In the genomic region with DNA sequence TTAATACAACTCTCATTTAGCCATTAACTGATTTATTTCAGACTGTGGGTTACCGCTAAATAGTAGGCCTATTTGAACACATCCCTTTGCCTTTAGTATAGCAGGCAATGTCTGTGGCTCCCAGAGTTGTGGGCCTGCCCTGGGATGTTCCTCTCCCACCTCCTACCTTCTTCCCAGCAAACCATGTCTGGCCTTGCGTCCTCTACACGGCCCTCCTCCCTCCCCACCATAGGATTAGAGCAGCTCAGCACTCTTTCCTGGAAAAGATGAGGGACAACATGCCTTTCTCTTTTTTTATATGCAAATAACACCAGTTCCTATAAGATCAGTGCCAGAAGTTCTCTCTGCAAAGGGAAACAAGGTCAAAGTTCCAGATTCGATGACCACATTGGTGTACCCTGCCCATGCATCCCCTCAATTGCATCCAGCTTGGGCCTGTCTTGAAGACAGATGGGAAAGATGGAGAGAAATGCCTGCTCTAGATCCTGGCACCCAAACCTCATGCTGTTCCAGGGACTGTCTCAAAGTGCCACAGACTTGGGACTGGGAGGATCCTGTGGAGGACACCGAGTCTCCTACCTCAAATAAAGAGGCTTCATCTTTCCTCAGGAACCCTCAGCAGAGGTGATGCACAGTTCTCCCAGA, we compare ENCODE assay signal across 13 cellular contexts. TPM values are rescaled to one million over a fixed set of nuclear protein-coding genes. Genes with fewer than 3 reads are reported as not detected.
DNase-seq lines count a peak whose midpoint lies in the region; ATAC-seq and TF ChIP-seq lines count a peak whose summit lies in the region.
"Had no signal": no experiment of that assay in that cellular context is flagged by ENCODE, and none has a peak within 500 bp of the region (broad histone marks: within the 10 kb centered on the region; RNA-seq: fewer than 3 reads in every experiment).

No MANE protein-coding gene starts in this region.

- no peaks in the 10 kb centered on the region for H3K27me3 ChIP-seq in layer of hippocampus (ENCODE audit: control insufficient read depth, insufficient read depth, low read length)
- no peaks in the 10 kb centered on the region for H3K27me3 ChIP-seq in tibial artery
- no peaks in the 10 kb centered on the region for H3K27me3 ChIP-seq in GM23338 (ENCODE audit: insufficient read depth)
- H3K27me3 ChIP-seq: uterus had no signal

- no peaks in the 10 kb centered on the region for H3K9me3 Mint-ChIP-seq in activated naive CD4-positive, alpha-beta T cell treated with anti-CD3 and anti-CD28 coated beads, Interleukin-2, amount 50 U/mL, for 24 hours
- no peaks in the 10 kb centered on the region for H3K9me3 Mint-ChIP-seq in activated naive CD8-positive, alpha-beta T cell (ENCODE audit: low read depth)
- H3K9me3 Mint-ChIP-seq in GM23338 = no peaks in the 10 kb centered on the region
- H3K9me3 Mint-ChIP-seq: H9 had no signal

- H3K4me1 Mint-ChIP-seq in activated naive CD4-positive, alpha-beta T cell treated with anti-CD3 and anti-CD28 coated beads, Interleukin-2, amount 50 U/mL, for 24 hours = peaks cover 80% of the 10 kb centered on the region
- peaks cover 64% of the 10 kb centered on the region for H3K4me1 Mint-ChIP-seq in activated naive CD8-positive, alpha-beta T cell (ENCODE audit: low read depth)
- H3K4me1 Mint-ChIP-seq in GM23338 = peaks cover 21% of the 10 kb centered on the region

- H3F3A ChIP-seq in GM23338 (replicated peaks; ENCODE audit: low read depth) = no peaks in the 10 kb centered on the region

- no peak overlapping the region for H3K4me3 Mint-ChIP-seq in activated naive CD4-positive, alpha-beta T cell treated with anti-CD3 and anti-CD28 coated beads, Interleukin-2, amount 50 U/mL, for 24 hours
- no peak overlapping the region for H3K4me3 Mint-ChIP-seq in activated naive CD8-positive, alpha-beta T cell
- H3K4me3 Mint-ChIP-seq in GM23338 = no peak overlapping the region
- H3K4me3 Mint-ChIP-seq: H9 had no signal

- H3K27ac ChIP-seq in layer of hippocampus (ENCODE audit: low read depth, low read length) (peak overlapping the region; percentile 42), tibial artery (peak overlapping the region; percentile 100), GM23338 (ENCODE audit: low read depth) (no peak overlapping the region)

- H3K27me3 Mint-ChIP-seq in activated naive CD4-positive, alpha-beta T cell treated with anti-CD3 and anti-CD28 coated beads, Interleukin-2, amount 50 U/mL, for 24 hours = no peaks in the 10 kb centered on the region
- H3K27me3 Mint-ChIP-seq in activated naive CD8-positive, alpha-beta T cell = no peaks in the 10 kb centered on the region
- peaks cover 14% of the 10 kb centered on the region for H3K27me3 Mint-ChIP-seq in GM23338 (ENCODE audit: insufficient read depth, low read depth, poor library complexity)

- no peaks in the 10 kb centered on the region for H3K79me2 ChIP-seq in GM23338 (replicated peaks; ENCODE audit: insufficient read depth)

- H3K4me2 ChIP-seq in GM23338 = no peak overlapping the region

- ATAC-seq in GM23338 = no peak
- no peak for ATAC-seq in HG03342 (IDR thresholded peaks at IDR 0.05; ENCODE audit: unreplicated experiment)

- H3K4me3 ChIP-seq in tibial artery (no peak overlapping the region), GM23338 (no peak overlapping the region)
- H3K4me3 ChIP-seq: uterus had no signal

- TF ChIP-seq CTCF in tibial artery (IDR thresholded peaks at IDR 0.05) = no peak
- no peak for TF ChIP-seq CTCF in GM23338 (conservative IDR thresholded peaks at IDR 0.05; ENCODE audit: low read depth in 2 of 2)

- no peaks in the 10 kb centered on the region for H3K9me3 ChIP-seq in tibial artery
- H3K9me3 ChIP-seq: uterus had no signal

- H4K20me1 ChIP-seq in GM23338 (replicated peaks; ENCODE audit: insufficient read depth) = no peaks in the 10 kb centered on the region

- DNase-seq in activated naive CD4-positive, alpha-beta T cell treated with Interleukin-2 at 50 U/mL for 16 hours = no peak
- DNase-seq in tibial artery (no peak), GM23338 (ENCODE audit: low spot score) (no peak), HuH-7 (ENCODE audit: low spot score) (no peak)
- DNase-seq: activated CD8-positive, alpha-beta memory T cell treated with anti-CD3 and anti-CD28 coated beads, Interleukin-2, amount 50 U/mL, for 48 hours; H9; NCI-H1092; T1000; uterus had no signal

- H3K4me1 ChIP-seq in tibial artery (peaks cover 0 to 100% (median 90%) of the 10 kb centered on the region in 4 donors), GM23338 (ENCODE audit: insufficient read depth) (no peaks in the 10 kb centered on the region)

- no peak overlapping the region for H2AFZ ChIP-seq in GM23338

- H3K36me3 ChIP-seq in tibial artery = peaks cover 91 to 100% (median 96%) of the 10 kb centered on the region in 3 donors
- H3K36me3 ChIP-seq in GM23338 (ENCODE audit: insufficient read depth) = no peaks in the 10 kb centered on the region
- H3K36me3 ChIP-seq: uterus had no signal

- H3K27ac Mint-ChIP-seq in activated naive CD4-positive, alpha-beta T cell treated with anti-CD3 and anti-CD28 coated beads, Interleukin-2, amount 50 U/mL, for 24 hours = peak overlapping the region; percentile 19
- peak overlapping the region; percentile 83 for H3K27ac Mint-ChIP-seq in activated naive CD8-positive, alpha-beta T cell
- H3K27ac Mint-ChIP-seq in GM23338 = no peak overlapping the region

- H3K36me3 Mint-ChIP-seq in activated naive CD4-positive, alpha-beta T cell treated with anti-CD3 and anti-CD28 coated beads, Interleukin-2, amount 50 U/mL, for 24 hours = peaks cover 7% of the 10 kb centered on the region
- H3K36me3 Mint-ChIP-seq in activated naive CD8-positive, alpha-beta T cell = peaks cover 3% of the 10 kb centered on the region
- H3K36me3 Mint-ChIP-seq in GM23338 (ENCODE audit: low read depth) = no peaks in the 10 kb centered on the region; the same call in 2 of the 3 replicates

- intact Hi-C loops in tibial artery (cut with DNase I; ENCODE audit: low total_unique reads) = loop anchor here (10.0 kb wide), 1 partner anchor 416 kb away; no protein-coding TSS in a partner anchor

- H3K9me2 ChIP-seq in GM23338 (ENCODE audit: insufficient read depth) = no peaks in the 10 kb centered on the region

TF ChIP-seq in GM23338, 12 proteins besides CTCF, POLR2A, EP300 and RAD21 (continues in another document):
- TF ChIP-seq, protein P1, sequence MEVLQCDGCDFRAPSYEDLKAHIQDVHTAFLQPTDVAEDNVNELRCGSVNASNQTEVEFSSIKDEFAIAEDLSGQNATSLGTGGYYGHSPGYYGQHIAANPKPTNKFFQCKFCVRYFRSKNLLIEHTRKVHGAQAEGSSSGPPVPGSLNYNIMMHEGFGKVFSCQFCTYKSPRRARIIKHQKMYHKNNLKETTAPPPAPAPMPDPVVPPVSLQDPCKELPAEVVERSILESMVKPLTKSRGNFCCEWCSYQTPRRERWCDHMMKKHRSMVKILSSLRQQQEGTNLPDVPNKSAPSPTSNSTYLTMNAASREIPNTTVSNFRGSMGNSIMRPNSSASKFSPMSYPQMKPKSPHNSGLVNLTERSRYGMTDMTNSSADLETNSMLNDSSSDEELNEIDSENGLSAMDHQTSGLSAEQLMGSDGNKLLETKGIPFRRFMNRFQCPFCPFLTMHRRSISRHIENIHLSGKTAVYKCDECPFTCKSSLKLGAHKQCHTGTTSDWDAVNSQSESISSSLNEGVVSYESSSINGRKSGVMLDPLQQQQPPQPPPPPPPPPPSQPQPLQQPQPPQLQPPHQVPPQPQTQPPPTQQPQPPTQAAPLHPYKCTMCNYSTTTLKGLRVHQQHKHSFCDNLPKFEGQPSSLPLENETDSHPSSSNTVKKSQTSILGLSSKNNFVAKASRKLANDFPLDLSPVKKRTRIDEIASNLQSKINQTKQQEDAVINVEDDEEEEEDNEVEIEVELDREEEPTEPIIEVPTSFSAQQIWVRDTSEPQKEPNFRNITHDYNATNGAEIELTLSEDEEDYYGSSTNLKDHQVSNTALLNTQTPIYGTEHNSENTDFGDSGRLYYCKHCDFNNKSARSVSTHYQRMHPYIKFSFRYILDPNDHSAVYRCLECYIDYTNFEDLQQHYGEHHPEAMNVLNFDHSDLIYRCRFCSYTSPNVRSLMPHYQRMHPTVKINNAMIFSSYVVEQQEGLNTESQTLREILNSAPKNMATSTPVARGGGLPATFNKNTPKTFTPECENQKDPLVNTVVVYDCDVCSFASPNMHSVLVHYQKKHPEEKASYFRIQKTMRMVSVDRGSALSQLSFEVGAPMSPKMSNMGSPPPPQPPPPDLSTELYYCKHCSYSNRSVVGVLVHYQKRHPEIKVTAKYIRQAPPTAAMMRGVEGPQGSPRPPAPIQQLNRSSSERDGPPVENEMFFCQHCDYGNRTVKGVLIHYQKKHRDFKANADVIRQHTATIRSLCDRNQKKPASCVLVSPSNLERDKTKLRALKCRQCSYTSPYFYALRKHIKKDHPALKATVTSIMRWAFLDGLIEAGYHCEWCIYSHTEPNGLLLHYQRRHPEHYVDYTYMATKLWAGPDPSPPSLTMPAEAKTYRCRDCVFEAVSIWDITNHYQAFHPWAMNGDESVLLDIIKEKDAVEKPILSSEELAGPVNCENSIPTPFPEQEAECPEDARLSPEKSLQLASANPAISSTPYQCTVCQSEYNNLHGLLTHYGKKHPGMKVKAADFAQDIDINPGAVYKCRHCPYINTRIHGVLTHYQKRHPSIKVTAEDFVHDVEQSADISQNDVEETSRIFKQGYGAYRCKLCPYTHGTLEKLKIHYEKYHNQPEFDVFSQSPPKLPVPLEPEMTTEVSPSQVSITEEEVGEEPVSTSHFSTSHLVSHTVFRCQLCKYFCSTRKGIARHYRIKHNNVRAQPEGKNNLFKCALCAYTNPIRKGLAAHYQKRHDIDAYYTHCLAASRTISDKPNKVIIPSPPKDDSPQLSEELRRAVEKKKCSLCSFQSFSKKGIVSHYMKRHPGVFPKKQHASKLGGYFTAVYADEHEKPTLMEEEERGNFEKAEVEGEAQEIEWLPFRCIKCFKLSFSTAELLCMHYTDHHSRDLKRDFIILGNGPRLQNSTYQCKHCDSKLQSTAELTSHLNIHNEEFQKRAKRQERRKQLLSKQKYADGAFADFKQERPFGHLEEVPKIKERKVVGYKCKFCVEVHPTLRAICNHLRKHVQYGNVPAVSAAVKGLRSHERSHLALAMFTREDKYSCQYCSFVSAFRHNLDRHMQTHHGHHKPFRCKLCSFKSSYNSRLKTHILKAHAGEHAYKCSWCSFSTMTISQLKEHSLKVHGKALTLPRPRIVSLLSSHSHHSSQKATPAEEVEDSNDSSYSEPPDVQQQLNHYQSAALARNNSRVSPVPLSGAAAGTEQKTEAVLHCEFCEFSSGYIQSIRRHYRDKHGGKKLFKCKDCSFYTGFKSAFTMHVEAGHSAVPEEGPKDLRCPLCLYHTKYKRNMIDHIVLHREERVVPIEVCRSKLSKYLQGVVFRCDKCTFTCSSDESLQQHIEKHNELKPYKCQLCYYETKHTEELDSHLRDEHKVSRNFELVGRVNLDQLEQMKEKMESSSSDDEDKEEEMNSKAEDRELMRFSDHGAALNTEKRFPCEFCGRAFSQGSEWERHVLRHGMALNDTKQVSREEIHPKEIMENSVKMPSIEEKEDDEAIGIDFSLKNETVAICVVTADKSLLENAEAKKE (CRISPR knock-in tag; IDR thresholded peaks at IDR 0.05) = no peak
- TF ChIP-seq STAT1 (IDR thresholded peaks at IDR 0.05; ENCODE audit: unreplicated experiment) (no peak), CREB1 (CRISPR knock-in tag; IDR thresholded peaks at IDR 0.05; ENCODE audit: low read depth) (no peak), EZH2 (IDR thresholded peaks at IDR 0.05; ENCODE audit: low read depth, unreplicated experiment) (no peak)

RNA-seq across cellular contexts. Expression of gene CD46, which starts 57.2 kb away (rescaled TPM):
- total RNA-seq in GM23338 (2014; rRNA removed; shearing (Covaris generic)) = 173 and 199 TPM in 2 replicates
- polyA plus RNA-seq in GM23338 (2016; fragmentation: Nextera tagmentation; extraction: Ambion mirVana) = 173 and 209 TPM in 2 replicates
